Comparison of ENCODE assay signal across 1 cellular context in genomic region chr2:3461781-3462492, GRCh38.
A peak's percentile ranks its signal among the peaks of the same experiment; 100 is the strongest.
TF ChIP-seq lines count a peak whose summit lies in the region.

No MANE protein-coding gene starts in this region.

TF ChIP-seq in K562, 482 proteins besides CTCF, POLR2A, EP300 and RAD21 (continued from another document):
- TF ChIP-seq DEAF1 (CRISPR knock-in tag; IDR thresholded peaks at IDR 0.05) (peak; percentile 34; the same call in 1 of the 2 replicates), KLF6 (CRISPR knock-in tag; IDR thresholded peaks at IDR 0.05; ENCODE audit: borderline replicate concordance) (no peak), CREB3L1 (IDR thresholded peaks at IDR 0.05; ENCODE audit: borderline replicate concordance, low read depth) (no peak), ZNF507 (tag; conservative IDR thresholded peaks at IDR 0.05) (no peak), HMGN3 (IDR thresholded peaks at IDR 0.05; ENCODE audit: borderline replicate concordance, extremely low read depth, insufficient read length, low read depth, low read length) (no peak), ZNF76 (CRISPR knock-in tag; IDR thresholded peaks at IDR 0.05; ENCODE audit: borderline replicate concordance) (no peak), KLF16 (IDR thresholded peaks at IDR 0.05) (0 out of 2 replicates have a peak, but pooled peaks have one; percentile 18), MTA2 (IDR thresholded peaks at IDR 0.05; ENCODE audit: low read depth) (no peak), CEBPB (tag; IDR thresholded peaks at IDR 0.05) (peak; percentile 93), MITF (IDR thresholded peaks at IDR 0.05) (no peak), NCOA1 (IDR thresholded peaks at IDR 0.05; ENCODE audit: low read depth) (no peak), EZH2 (IDR thresholded peaks at IDR 0.05; ENCODE audit: borderline replicate concordance, low read depth, low read length) (no peak)
